Comparison of ENCODE assay signal across 8 cellular contexts in the genomic region with DNA sequence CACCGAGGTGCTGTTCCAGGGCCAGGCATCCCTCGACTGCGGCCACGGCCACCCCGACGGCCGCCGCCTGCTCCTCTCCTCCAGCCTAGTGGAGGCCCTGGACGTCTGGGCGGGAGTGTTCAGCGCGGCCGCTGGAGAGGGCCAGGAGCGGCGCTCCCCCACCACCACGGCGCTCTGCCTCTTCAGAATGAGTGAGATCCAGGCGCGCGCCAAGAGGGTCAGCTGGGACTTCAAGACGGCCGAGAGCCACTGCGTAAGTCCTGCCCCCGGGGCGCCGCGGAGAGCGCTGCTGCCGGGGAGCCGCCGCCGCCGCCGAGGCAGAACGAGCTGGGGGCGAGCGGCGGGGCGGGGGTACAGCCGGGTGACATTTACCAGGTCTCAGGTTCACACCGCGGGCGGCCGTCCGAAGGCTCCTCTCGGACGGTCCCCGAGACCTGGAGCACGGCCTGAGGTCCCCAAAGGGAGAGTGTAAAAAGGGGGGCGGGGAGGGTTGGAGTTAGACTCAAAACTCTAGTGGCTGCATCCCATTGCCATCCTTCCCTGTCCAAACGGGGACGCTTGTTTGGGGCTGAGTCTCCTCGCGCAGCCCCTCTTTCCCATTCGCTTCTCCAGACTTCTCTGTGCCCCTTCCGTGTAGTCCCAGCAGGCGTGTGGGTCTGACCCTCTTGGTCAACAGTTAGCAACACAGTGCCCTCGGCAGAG. TPM values are rescaled to one million over a fixed set of nuclear protein-coding genes. Genes with fewer than 3 reads are reported as not detected.
A peak's percentile ranks its signal among the peaks of the same experiment; 100 is the strongest.
DNase-seq lines count a peak whose midpoint lies in the region; ATAC-seq and TF ChIP-seq lines count a peak whose summit lies in the region.

No MANE protein-coding gene starts in this region.

- no peak for DNase-seq in BJ (ENCODE audit: low read depth)
- DNase-seq in HuH-7 (ENCODE audit: low spot score) = peak; percentile 43
- peak; percentile 30 for DNase-seq in activated naive CD8-positive, alpha-beta T cell treated with anti-CD3 and anti-CD28 coated beads, Interleukin-2, amount 50 U/mL, for 24 hours
- DNase-seq in smooth muscle cell (lab: John Stamatoyannopoulos, UW; ENCODE audit: unreplicated experiment) = no peak
- no peak for DNase-seq in NCI-H2107 (lab: John Stamatoyannopoulos, UW)
- DNase-seq in SIG-M5 (lab: John Stamatoyannopoulos, UW) = no peak

- H3K4me1 ChIP-seq in iPS-20b (ENCODE audit: insufficient read depth, low read length) (peaks cover 12% of the 10 kb centered on the region; the same call in 1 of the 2 replicates), smooth muscle cell (ENCODE audit: low read depth) (peaks cover 20% of the 10 kb centered on the region)

- no peaks in the 10 kb centered on the region for H4K20me1 ChIP-seq in smooth muscle cell (ENCODE audit: low read depth)

- TF ChIP-seq CTCF in BJ (IDR thresholded peaks at IDR 0.05; ENCODE audit: insufficient read depth, low read depth, low read length) (no peak), smooth muscle cell (IDR thresholded peaks at IDR 0.05; ENCODE audit: borderline replicate concordance, insufficient read depth, poor library complexity, severe bottlenecking) (no peak)

- POLR2A ChIA-PET in BJ (lab: Charles Lee) = no interaction called here

- H3K36me3 Mint-ChIP-seq in activated naive CD8-positive, alpha-beta T cell treated with anti-CD3 and anti-CD28 coated beads, Interleukin-2, amount 50 U/mL, for 24 hours (ENCODE audit: low read depth) = peaks cover 3% of the 10 kb centered on the region

- no peaks in the 10 kb centered on the region for H3K36me3 ChIP-seq in BJ (ENCODE audit: control insufficient read depth, insufficient read depth, low read length)
- no peaks in the 10 kb centered on the region for H3K36me3 ChIP-seq in iPS-20b (ENCODE audit: insufficient read depth, low read depth, low read length)
- no peaks in the 10 kb centered on the region for H3K36me3 ChIP-seq in smooth muscle cell (ENCODE audit: low read depth)

- H3F3A ChIP-seq in smooth muscle cell (ENCODE audit: low read depth) = no peaks in the 10 kb centered on the region

- H3K9me3 Mint-ChIP-seq in activated naive CD8-positive, alpha-beta T cell treated with anti-CD3 and anti-CD28 coated beads, Interleukin-2, amount 50 U/mL, for 24 hours = no peaks in the 10 kb centered on the region

- H3K4me2 ChIP-seq in smooth muscle cell = peak overlapping the region; percentile 88

- peak overlapping the region; percentile 50 for H3K4me3 ChIP-seq in BJ (ENCODE audit: low read depth, low read length)
- H3K4me3 ChIP-seq in iPS-20b (ENCODE audit: low read length) = peak overlapping the region; percentile 64
- H3K4me3 ChIP-seq in smooth muscle cell = peak overlapping the region; percentile 59

- H3K9me3 ChIP-seq in iPS-20b (ENCODE audit: insufficient read depth, low read depth, low read length) (no peaks in the 10 kb centered on the region), smooth muscle cell (replicated peaks; ENCODE audit: low read depth) (no peaks in the 10 kb centered on the region)

- WGBS in smooth muscle cell (ENCODE audit: low lambda C conversion rate) = 3% methylated on average over 54 of the region's 58 CpGs

- H3K27ac ChIP-seq in iPS-20b (ENCODE audit: low read length) (no peak overlapping the region), smooth muscle cell (ENCODE audit: low read depth) (no peak overlapping the region)

- H3K9ac ChIP-seq in iPS-20b (ENCODE audit: low read depth, low read length) (no peak overlapping the region), smooth muscle cell (ENCODE audit: low read depth) (no peak overlapping the region)

- H3K27ac Mint-ChIP-seq in activated naive CD8-positive, alpha-beta T cell treated with anti-CD3 and anti-CD28 coated beads, Interleukin-2, amount 50 U/mL, for 24 hours = peak overlapping the region; percentile 65

- CTCF ChIA-PET in BJ (lab: Yijun Ruan, JAX) = interaction anchor here (0.5 to 2.1 kb wide), 6 partner anchors 14 to 385 kb away, joined by 3 to 8 read pairs (median 4); no protein-coding TSS in a partner anchor

- peak overlapping the region; percentile 87 for H3K4me3 Mint-ChIP-seq in activated naive CD8-positive, alpha-beta T cell treated with anti-CD3 and anti-CD28 coated beads, Interleukin-2, amount 50 U/mL, for 24 hours

- no peaks in the 10 kb centered on the region for H3K79me2 ChIP-seq in smooth muscle cell (ENCODE audit: low read depth)

- H3K27me3 ChIP-seq in BJ (ENCODE audit: control insufficient read depth, insufficient read depth, low read length) = peaks cover 39% of the 10 kb centered on the region
- H3K27me3 ChIP-seq in iPS-20b (ENCODE audit: insufficient read depth, low read length) = peaks cover 95% of the 10 kb centered on the region
- H3K27me3 ChIP-seq in smooth muscle cell (ENCODE audit: low read depth) = peaks cover 90% of the 10 kb centered on the region

- H3K27me3 Mint-ChIP-seq in activated naive CD8-positive, alpha-beta T cell treated with anti-CD3 and anti-CD28 coated beads, Interleukin-2, amount 50 U/mL, for 24 hours = peaks cover 22% of the 10 kb centered on the region

- H3K4me1 Mint-ChIP-seq in activated naive CD8-positive, alpha-beta T cell treated with anti-CD3 and anti-CD28 coated beads, Interleukin-2, amount 50 U/mL, for 24 hours = peaks cover 35% of the 10 kb centered on the region

- peak; percentile 6 for ATAC-seq in GM19035 (IDR thresholded peaks at IDR 0.05; ENCODE audit: unreplicated experiment)
- no peak for ATAC-seq in activated naive CD8-positive, alpha-beta T cell treated with anti-CD3 and anti-CD28 coated beads, Interleukin-2, amount 50 U/mL, for 24 hours

- H2AFZ ChIP-seq in smooth muscle cell (ENCODE audit: low read depth) = no peak overlapping the region

RNA-seq across cellular contexts. Expression of gene PLXNC1, which starts 1.6 kb away (rescaled TPM):
- 2.2 and 3.4 TPM in 2 replicates for polyA plus RNA-seq in BJ (2011; rRNA removed)
- polyA minus RNA-seq in BJ (2011; rRNA and poly(A)+ RNA removed) = 3.9 and 5.8 TPM in 2 replicates
- total RNA-seq in smooth muscle cell = 0.49 and 0.81 TPM in 2 replicates
- polyA plus RNA-seq in smooth muscle cell = 0.66 and 0.70 TPM in 2 replicates

Comparison
In these comparisons a context has a peak if more than half of its experiments do, and no peak if none do; other contexts are left out.
1. DNase-seq: peak in HuH-7 (single experiment) and activated naive CD8-positive, alpha-beta T cell treated with anti-CD3 and anti-CD28 coated beads, Interleukin-2, amount 50 U/mL, for 24 hours (single experiment); none in BJ (single experiment), smooth muscle cell (single experiment), NCI-H2107 (single experiment) and SIG-M5 (single experiment).
2. Peak in every context shown above with its lines, with median percentiles within 50 percentile points of each other: H3K4me3 ChIP-seq.